Comparison of ENCODE assay signal across 20 cellular contexts in genomic region chrX:39479856-39480255, GRCh38.
A peak's percentile ranks its signal among the peaks of the same experiment; 100 is the strongest.
DNase-seq lines count a peak whose midpoint lies in the region; ATAC-seq, FAIRE-seq and TF ChIP-seq lines count a peak whose summit lies in the region.
"Had no signal": no experiment of that assay in that cellular context is flagged by ENCODE, and none has a peak within 500 bp of the region (broad histone marks: within the 10 kb centered on the region; RNA-seq: fewer than 3 reads in every experiment).

No MANE protein-coding gene starts in this region.

- H3K18ac ChIP-seq in trophoblast cell (ENCODE audit: low read length) = no peak overlapping the region

- H3K4ac ChIP-seq in trophoblast cell (ENCODE audit: low read depth, low read length) = no peak overlapping the region

- H3K27me3 ChIP-seq in keratinocyte (ENCODE audit: control insufficient read depth, extremely low read depth, insufficient read depth, low read length) (no peaks in the 10 kb centered on the region), trophoblast cell (ENCODE audit: insufficient read depth, low read length) (no peaks in the 10 kb centered on the region)
- H3K27me3 ChIP-seq: BE2C had no signal

- H3K4me2 ChIP-seq in keratinocyte (ENCODE audit: control insufficient read depth, extremely low read depth, insufficient read depth, low read depth, low read length) (no peak overlapping the region), trophoblast cell (ENCODE audit: low read length) (no peak overlapping the region)

- H4K12ac ChIP-seq in trophoblast cell (ENCODE audit: low read depth, low read length) = no peak overlapping the region

- H2AFZ ChIP-seq in keratinocyte (ENCODE audit: control insufficient read depth, low read length) (no peak overlapping the region), trophoblast cell (ENCODE audit: insufficient read depth, low read length, poor library complexity) (no peak overlapping the region)

- peak overlapping the region; percentile 56 for H3K27ac Mint-ChIP-seq in activated T-helper 17 cell treated with anti-CD3 and anti-CD28 coated beads, Interleukin-2, amount 50 U/mL, for 72 hours
- peak overlapping the region; percentile 12 for H3K27ac Mint-ChIP-seq in central memory CD8-positive, alpha-beta T cell (ENCODE audit: low read depth)
- H3K27ac Mint-ChIP-seq: CD4-positive, CD25-positive, alpha-beta regulatory T cell; CD8-positive, alpha-beta memory T cell; HFFc6 had no signal

- no peak overlapping the region for H3K9ac ChIP-seq in keratinocyte (ENCODE audit: control insufficient read depth, extremely low read depth, insufficient read depth, low read length)
- no peak overlapping the region for H3K9ac ChIP-seq in trophoblast cell (ENCODE audit: low read length)

- FAIRE-seq in keratinocyte (lab: Jason Lieb, UNC) = no peak
- FAIRE-seq: D721Med, G401.6, GM12891, GM18507 had no signal

- H3K9me3 ChIP-seq in keratinocyte (ENCODE audit: control insufficient read depth, low read depth, low read length) (no peaks in the 10 kb centered on the region), trophoblast cell (ENCODE audit: insufficient read depth, low read depth, low read length) (no peaks in the 10 kb centered on the region)
- H3K9me3 ChIP-seq: BE2C, Caco-2 had no signal

- H3K4me3 ChIP-seq in keratinocyte (ENCODE audit: control insufficient read depth in 2 of 3, extremely low read depth in 1 of 3, insufficient read depth in 2 of 3, low read depth in 1 of 3, low read length in 3 of 3) (no peak overlapping the region), trophoblast cell (ENCODE audit: low read depth, low read length) (no peak overlapping the region)

- H3K9me3 Mint-ChIP-seq in activated T-helper 17 cell treated with anti-CD3 and anti-CD28 coated beads, Interleukin-2, amount 50 U/mL, for 72 hours = no peaks in the 10 kb centered on the region
- H3K9me3 Mint-ChIP-seq in central memory CD8-positive, alpha-beta T cell = no peaks in the 10 kb centered on the region
- H3K9me3 Mint-ChIP-seq: HFFc6 had no signal

- ATAC-seq in activated T-helper 17 cell treated with anti-CD3 and anti-CD28 coated beads, Interleukin-2, amount 50 U/mL, for 72 hours (replicated peaks) = no peak
- ATAC-seq in central memory CD8-positive, alpha-beta T cell (replicated peaks; ENCODE audit: extremely low read depth, poor library complexity, severe bottlenecking) = no peak
- ATAC-seq: HCT116 had no signal

- no peak overlapping the region for H2BK12ac ChIP-seq in trophoblast cell (ENCODE audit: low read length)

- H3K79me1 ChIP-seq in trophoblast cell (ENCODE audit: low read length) = no peaks in the 10 kb centered on the region

- H3K9me1 ChIP-seq in keratinocyte (ENCODE audit: control insufficient read depth, extremely low read depth, insufficient read depth, low read length) = no peaks in the 10 kb centered on the region

- no peak overlapping the region for H4K8ac ChIP-seq in trophoblast cell (ENCODE audit: low read depth, low read length)

- dilution Hi-C loops in keratinocyte (cut with MboI; ENCODE audit: extremely low pct_ligation_motif_present, low sequenced_read_pairs) = no loop called here

- H3K4me3 Mint-ChIP-seq in activated T-helper 17 cell treated with anti-CD3 and anti-CD28 coated beads, Interleukin-2, amount 50 U/mL, for 72 hours = no peak overlapping the region
- no peak overlapping the region for H3K4me3 Mint-ChIP-seq in central memory CD8-positive, alpha-beta T cell
- H3K4me3 Mint-ChIP-seq: CD4-positive, CD25-positive, alpha-beta regulatory T cell; CD8-positive, alpha-beta memory T cell; HFFc6 had no signal

- H3K79me2 ChIP-seq in keratinocyte (ENCODE audit: control insufficient read depth, insufficient read depth, low read length) (no peaks in the 10 kb centered on the region), trophoblast cell (ENCODE audit: control insufficient read depth, insufficient read depth, low read length, poor library complexity) (no peaks in the 10 kb centered on the region)

- no peak overlapping the region for H2AK5ac ChIP-seq in trophoblast cell (ENCODE audit: low read length)

- no peak for DNase-seq in central memory CD8-positive, alpha-beta T cell (ENCODE audit: low spot score in 2 of 2)
- peak; percentile 11 for DNase-seq in keratinocyte (ENCODE audit: low read depth, low spot score)
- DNase-seq in NCI-H187 treated with DMSO at 0.1 percent for 48 hours (lab: John Stamatoyannopoulos, UW) = no peak
- DNase-seq in trophoblast cell = no peak
- DNase-seq in GM19240 (ENCODE audit: insufficient read length, low spot score) = no peak
- DNase-seq: BE2C; C1 segment of cervical spinal cord; Caco-2; CD4-positive, CD25-positive, alpha-beta regulatory T cell; CD8-positive, alpha-beta memory T cell; GOT3; H7; HFFc6 had no signal

- no peaks in the 10 kb centered on the region for H3K27me3 Mint-ChIP-seq in activated T-helper 17 cell treated with anti-CD3 and anti-CD28 coated beads, Interleukin-2, amount 50 U/mL, for 72 hours
- H3K27me3 Mint-ChIP-seq in central memory CD8-positive, alpha-beta T cell = peaks cover 19% of the 10 kb centered on the region

- no peak overlapping the region for H2BK5ac ChIP-seq in trophoblast cell (ENCODE audit: low read depth, low read length, poor library complexity)

- no peaks in the 10 kb centered on the region for H3K36me3 Mint-ChIP-seq in activated T-helper 17 cell treated with anti-CD3 and anti-CD28 coated beads, Interleukin-2, amount 50 U/mL, for 72 hours (ENCODE audit: low read depth)
- no peaks in the 10 kb centered on the region for H3K36me3 Mint-ChIP-seq in central memory CD8-positive, alpha-beta T cell (ENCODE audit: insufficient read depth)
- H3K36me3 Mint-ChIP-seq: CD4-positive, CD25-positive, alpha-beta regulatory T cell; CD8-positive, alpha-beta memory T cell had no signal

- H3K4me1 Mint-ChIP-seq in activated T-helper 17 cell treated with anti-CD3 and anti-CD28 coated beads, Interleukin-2, amount 50 U/mL, for 72 hours = no peaks in the 10 kb centered on the region
- H3K4me1 Mint-ChIP-seq in central memory CD8-positive, alpha-beta T cell = no peaks in the 10 kb centered on the region

- no peak overlapping the region for H3K14ac ChIP-seq in trophoblast cell (ENCODE audit: low read length)

- H2BK120ac ChIP-seq in trophoblast cell (ENCODE audit: insufficient read depth, low read length, poor library complexity) = no peak overlapping the region

- no CpG with 5 or more reads among the region's 4 CpGs for WGBS in trophoblast cell (ENCODE audit: extremely low coverage, insufficient coverage, insufficient read length)

- no peaks in the 10 kb centered on the region for H3K36me3 ChIP-seq in keratinocyte (ENCODE audit: control insufficient read depth in 2 of 2, extremely low read depth in 1 of 2, insufficient read depth in 2 of 2, low read length in 2 of 2)
- H3K36me3 ChIP-seq in trophoblast cell (ENCODE audit: control insufficient read depth in 1 of 2, insufficient read depth in 2 of 2, low read length in 2 of 2) = no peaks in the 10 kb centered on the region
- H3K36me3 ChIP-seq: BE2C had no signal

- no peaks in the 10 kb centered on the region for H4K20me1 ChIP-seq in keratinocyte (ENCODE audit: control insufficient read depth, extremely low read depth, insufficient read depth, low read length)

- no peak overlapping the region for H4K91ac ChIP-seq in trophoblast cell (ENCODE audit: low read depth, low read length)

- H3K4me1 ChIP-seq in keratinocyte (ENCODE audit: control insufficient read depth, extremely low read depth, insufficient read depth, low read length) (peaks cover 14% of the 10 kb centered on the region), trophoblast cell (ENCODE audit: control insufficient read depth in 1 of 2, insufficient read depth in 2 of 2, low read length in 2 of 2) (no peaks in the 10 kb centered on the region)
- H3K4me1 ChIP-seq: BE2C, Caco-2 had no signal

- H3K27ac ChIP-seq in keratinocyte (ENCODE audit: control insufficient read depth, insufficient read depth, low read length) (no peak overlapping the region), trophoblast cell (ENCODE audit: low read depth, low read length) (no peak overlapping the region)
- H3K27ac ChIP-seq: HL-60 had no signal

- no peak for TF ChIP-seq CTCF in keratinocyte (optimal IDR thresholded peaks at IDR 0.05 in 1 of 3, IDR thresholded peaks at IDR 0.05 in 1 of 3, conservative IDR thresholded peaks at IDR 0.05 in 1 of 3; ENCODE audit: extremely low read depth in 1 of 3, insufficient read depth in 2 of 3, low read length in 3 of 3)

- H3K23ac ChIP-seq in trophoblast cell (ENCODE audit: low read length) = no peak overlapping the region
